ENCODE assay signal across 9 cellular contexts in the genomic region with DNA sequence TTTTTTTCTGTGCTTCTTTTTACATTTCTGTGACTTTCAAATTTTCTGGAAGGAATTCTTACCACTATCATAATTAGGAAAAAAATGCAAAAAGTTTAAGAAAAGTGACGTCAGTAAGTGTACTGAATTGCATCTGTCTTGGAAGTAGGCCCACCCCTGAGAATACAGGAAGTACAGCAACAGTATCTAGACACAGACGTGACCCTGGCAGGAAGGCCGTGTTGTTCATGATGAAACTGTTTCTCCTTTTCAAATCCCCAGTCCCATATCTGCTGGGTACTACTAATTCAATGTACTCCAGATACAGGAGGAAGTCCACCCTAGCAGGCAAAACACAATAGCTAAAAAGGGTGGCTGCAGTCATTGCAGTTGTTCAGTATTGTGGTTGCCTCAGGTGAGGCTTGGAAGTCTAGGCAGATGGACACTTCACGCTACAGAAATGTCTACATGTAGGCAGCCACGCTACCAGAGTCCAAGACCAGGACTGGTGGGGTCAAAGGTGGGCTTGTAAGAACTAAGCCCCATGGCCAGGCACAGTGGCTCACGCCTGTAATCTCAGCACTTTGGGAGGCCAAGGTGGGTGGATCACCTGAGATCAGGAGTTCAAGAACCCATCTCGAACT. TPM values are rescaled to one million over a fixed set of nuclear protein-coding genes. Genes with fewer than 3 reads are reported as not detected.
DNase-seq lines count a peak whose midpoint lies in the region; ATAC-seq and TF ChIP-seq lines count a peak whose summit lies in the region.
"Had no signal": no experiment of that assay in that cellular context is flagged by ENCODE, and none has a peak within 500 bp of the region (broad histone marks: within the 10 kb centered on the region; RNA-seq: fewer than 3 reads in every experiment).

No MANE protein-coding gene starts in this region.

- H3K27ac ChIP-seq in coronary artery, result peak overlapping the region; percentile 56 to 89
- no peak overlapping the region for H3K27ac ChIP-seq in mesenchymal stem cell (ENCODE audit: low read length, poor library complexity, severe bottlenecking)
- H3K27ac ChIP-seq in aorta (ENCODE audit: low read depth in 1 of 2, low read length in 2 of 2), result peak overlapping the region; percentile 31 to 91

- H3K27me3 ChIP-seq in mesenchymal stem cell (ENCODE audit: control insufficient read depth in 1 of 2, insufficient read depth in 1 of 2, low read length in 2 of 2) (no peaks in the 10 kb centered on the region), aorta (ENCODE audit: control insufficient read depth in 1 of 2, insufficient read depth in 2 of 2, low read length in 1 of 2) (no peaks in the 10 kb centered on the region)

- ATAC-seq in Right ventricle myocardium inferior (peak; percentile 91), aorta (ENCODE audit: low FRiP score) (peak; percentile 68), HG02973 (IDR thresholded peaks at IDR 0.05; ENCODE audit: unreplicated experiment) (no peak)

- no peak for TF ChIP-seq CTCF in coronary artery (IDR thresholded peaks at IDR 0.05)

- H3K14ac ChIP-seq in mesenchymal stem cell (ENCODE audit: low read length in 2 of 2), result no peak overlapping the region

- H3K4me1 ChIP-seq in mesenchymal stem cell (ENCODE audit: control insufficient read depth, insufficient read depth, low read depth, low read length) (no peaks in the 10 kb centered on the region), aorta (ENCODE audit: control insufficient read depth in 1 of 2, insufficient read depth in 2 of 2, low read length in 2 of 2) (peaks cover 0 to 4% of the 10 kb centered on the region in 2 donors)

- no peak overlapping the region for H3K4me2 ChIP-seq in mesenchymal stem cell (ENCODE audit: low read length, poor library complexity, severe bottlenecking)
- H3K4me2 ChIP-seq: smooth muscle cell had no signal

- 88% methylated on average over 6 of the region's 7 CpGs for WGBS in mesenchymal stem cell
- 54 to 58% methylated on average over 7 of the region's 7 CpGs for WGBS in aorta, 2 donors

- intact Hi-C loops in Right ventricle myocardium inferior (cut with DNase I) (no loop called here), cardiac septum (cut with DNase I) (no loop called here), aorta (cut with DNase I) (no loop called here)

- no peak overlapping the region for H2AFZ ChIP-seq in mesenchymal stem cell (ENCODE audit: low read depth, low read length)

- no peak overlapping the region for H3K23ac ChIP-seq in mesenchymal stem cell (ENCODE audit: low read length in 2 of 2)

- H3K36me3 ChIP-seq in mesenchymal stem cell (ENCODE audit: control insufficient read depth in 1 of 2, insufficient read depth in 2 of 2, low read depth in 1 of 2, low read length in 2 of 2), result no peaks in the 10 kb centered on the region
- H3K36me3 ChIP-seq in aorta (ENCODE audit: control insufficient read depth in 1 of 2, insufficient read depth in 2 of 2, low read length in 1 of 2), result no peaks in the 10 kb centered on the region

- H2AK5ac ChIP-seq in mesenchymal stem cell (ENCODE audit: low read length, severe bottlenecking), result no peak overlapping the region

- no peak overlapping the region for H4K91ac ChIP-seq in mesenchymal stem cell (ENCODE audit: low read length)

- H2BK12ac ChIP-seq in mesenchymal stem cell (ENCODE audit: low read length in 2 of 2), result no peak overlapping the region

- H4K8ac ChIP-seq in mesenchymal stem cell (ENCODE audit: low read length), result no peak overlapping the region

- no peak overlapping the region for H2BK15ac ChIP-seq in mesenchymal stem cell (ENCODE audit: low read depth, poor library complexity, severe bottlenecking)

- peak overlapping the region; percentile 57 for H3K9ac ChIP-seq in mesenchymal stem cell (ENCODE audit: low read length)

- H3K4me3 ChIP-seq in coronary artery (no peak overlapping the region), mesenchymal stem cell (ENCODE audit: insufficient read depth in 1 of 2, low read depth in 1 of 2, low read length in 2 of 2) (no peak overlapping the region), aorta (ENCODE audit: low read length in 2 of 2) (no peak overlapping the region)
- H3K4me3 ChIP-seq: smooth muscle cell had no signal

- H2BK5ac ChIP-seq in mesenchymal stem cell (ENCODE audit: low read depth, low read length, poor library complexity, severe bottlenecking), result no peak overlapping the region

- no peak overlapping the region for H3K4ac ChIP-seq in mesenchymal stem cell (ENCODE audit: low read depth in 1 of 2, low read length in 2 of 2)

- no peaks in the 10 kb centered on the region for H3K79me1 ChIP-seq in mesenchymal stem cell (replicated peaks; ENCODE audit: low read length, poor library complexity, severe bottlenecking)

- no peak overlapping the region for H3K18ac ChIP-seq in mesenchymal stem cell (ENCODE audit: low read depth in 1 of 2, low read length in 2 of 2)

- DNase-seq in Right ventricle myocardium inferior (ENCODE audit: missing footprints) (peak; percentile 72), cardiac septum (ENCODE audit: low spot score) (no peak), coronary artery (ENCODE audit: low spot score) (no peak), mesenchymal stem cell (no peak), aorta (peak in 1 of 2 donors; percentile 77), RPMI8226 (no peak)
- no peak for DNase-seq in stimulated activated CD4-positive, alpha-beta T cell treated with anti-CD3 and anti-CD28 coated beads, Interleukin-4, amount 100 ng/mL, for 24 hours

- no peak overlapping the region for H2BK120ac ChIP-seq in mesenchymal stem cell (ENCODE audit: low read depth, low read length)

- H3K9me3 ChIP-seq in mesenchymal stem cell (ENCODE audit: control insufficient read depth, low read length) (no peaks in the 10 kb centered on the region), aorta (ENCODE audit: control insufficient read depth, low read length) (no peaks in the 10 kb centered on the region)

RNA-seq across cellular contexts. Expression of a gene that starts 49.6 kb away (rescaled TPM):
- total RNA-seq in Right ventricle myocardium inferior (42.2 TPM), cardiac septum (39.6 TPM), aorta (10 to 100 TPM; 46.1 to 46.9 TPM)
- 38.8 TPM for polyA plus RNA-seq in mesenchymal stem cell (2013, experiment 1 of 2)
- 39.3 TPM for polyA plus RNA-seq in mesenchymal stem cell (2013, experiment 2 of 2)
- 10 to 100 TPM; 55.2 to 55.3 TPM for polyA plus RNA-seq in aorta
